ENCODE assay signal across 14 cellular contexts in the genomic region with DNA sequence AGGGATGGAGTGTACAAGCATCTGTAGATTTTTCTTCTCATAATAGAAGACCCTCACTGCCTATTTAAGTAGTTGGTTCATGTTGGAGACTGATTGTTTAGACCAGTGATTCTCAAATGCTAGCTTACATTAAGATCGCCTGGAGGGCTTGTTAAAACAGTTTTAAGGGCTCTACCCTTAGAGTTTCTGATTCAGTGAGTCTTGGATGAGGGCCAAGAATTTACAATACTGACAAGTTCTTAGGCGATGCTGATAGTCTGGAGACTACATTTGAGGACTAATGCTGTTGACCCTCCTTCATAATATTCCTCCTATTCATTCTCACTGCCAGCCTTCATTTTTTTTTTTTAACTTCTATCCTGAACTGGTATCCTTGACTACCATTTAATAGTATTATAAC.
"Had no signal": no experiment of that assay in that cellular context is flagged by ENCODE, and none has a peak within 500 bp of the region (broad histone marks: within the 10 kb centered on the region; RNA-seq: fewer than 3 reads in every experiment).

No MANE protein-coding gene starts in this region.

- DNase-seq: activated naive CD4-positive, alpha-beta T cell treated with anti-CD3 and anti-CD28 coated beads for 36 hours; activated naive CD8-positive, alpha-beta T cell treated with anti-CD3 and anti-CD28 coated beads, Interleukin-2, amount 50 U/mL, for 24 hours; activated T-cell treated with anti-CD3 and anti-CD28 coated beads for 4 hours; aorta; glutamatergic neuron; mesendoderm; nucleus accumbens; posterior cingulate gyrus; T-cell; T-helper 9 cell; trophoblast cell had no signal

- H3K4me3 ChIP-seq: esophagus muscularis mucosa, skin epidermis, suprapubic skin had no signal
